Comparison of ENCODE assay signal across 18 cellular contexts in the genomic region with DNA sequence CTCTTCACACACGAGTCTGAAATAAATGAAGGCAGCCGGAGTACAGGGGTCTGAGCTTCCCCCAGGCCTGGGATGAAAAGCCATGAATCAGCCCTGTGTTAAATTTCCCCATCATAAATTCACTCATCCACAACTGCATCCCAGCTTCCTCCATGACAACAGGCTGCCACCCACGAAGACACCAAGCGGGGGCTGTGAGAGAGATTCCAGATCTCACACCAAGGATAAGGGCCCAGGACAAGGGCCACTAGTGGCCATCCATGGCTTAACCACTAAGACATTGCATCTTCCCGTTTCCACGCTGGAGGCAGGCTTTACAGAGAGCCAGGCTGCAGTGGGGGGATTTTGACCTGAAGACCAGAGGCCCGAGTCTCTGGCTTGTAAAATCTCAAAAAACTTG.
DNase-seq lines count a peak whose midpoint lies in the region; ATAC-seq, FAIRE-seq and TF ChIP-seq lines count a peak whose summit lies in the region.
"Had no signal": no experiment of that assay in that cellular context is flagged by ENCODE, and none has a peak within 500 bp of the region (broad histone marks: within the 10 kb centered on the region; RNA-seq: fewer than 3 reads in every experiment).

No MANE protein-coding gene starts in this region.

- H3K9me3 ChIP-seq in K562 (replicated peaks; ENCODE audit: control insufficient read depth, insufficient read depth, low read depth, low read length) = peaks cover 3% of the 10 kb centered on the region; the same call in 1 of the 2 replicates
- no peaks in the 10 kb centered on the region for H3K9me3 ChIP-seq in testis
- H3K9me3 ChIP-seq: ascending aorta had no signal

- CTCF ChIA-PET in K562 (lab: Yijun Ruan, JAX; ENCODE audit: low intra/inter-chr PET ratio) = no interaction called here

- TF ChIP-seq RAD21 in K562 (CRISPR knock-in tag; conservative IDR thresholded peaks at IDR 0.05 in 1 of 2, IDR thresholded peaks at IDR 0.05 in 1 of 2) = 0 out of 4 replicates have a peak, but pooled peaks of 1 of the 2 experiments have one; percentile 9

- no peaks in the 10 kb centered on the region; the same call in 1 of the 2 replicates for H4K20me1 ChIP-seq in K562 (replicated peaks; ENCODE audit: control insufficient read depth, insufficient read depth, low read length)

- ATAC-seq in K562 = peak; percentile 80
- ATAC-seq: stimulated activated naive CD8-positive, alpha-beta T cell treated with anti-CD3 and anti-CD28 coated beads, Interleukin-15, Interleukin-2, amounts not matched to agents 100 U/mL and 50 U/mL, for 24 hours had no signal

- H3K27ac ChIP-seq in K562 (ENCODE audit: extremely low read depth, low read depth, low read length) = no peak overlapping the region
- H3K27ac ChIP-seq in substantia nigra (ENCODE audit: low read depth, low read length, poor library complexity, severe bottlenecking) = peak overlapping the region; percentile 71
- H3K27ac ChIP-seq in testis = no peak overlapping the region
- H3K27ac ChIP-seq: ascending aorta, HL-60, KMS-11, PC-9 had no signal

- intact Hi-C loops in K562 (cut with micrococcal nuclease) (no loop called here), testis (cut with DNase I; ENCODE audit: low total_unique reads) (no loop called here)

- TF ChIP-seq POLR2A in K562 (conservative IDR thresholded peaks at IDR 0.05) (no peak), testis (IDR thresholded peaks at IDR 0.05) (no peak)

- 16% methylated on average over 7 of the region's 7 CpGs for WGBS in K562 (ENCODE audit: insufficient coverage, low coverage, missing lambda C conversion rate)
- WGBS in testis, 2 donors = 53 to 71% methylated on average over 7 of the region's 7 CpGs

- no peak for FAIRE-seq in K562 (lab: Jason Lieb, UNC)

- POLR2A ChIA-PET in K562 (lab: Yijun Ruan, JAX) = interaction anchor here (0.6 to 0.7 kb wide), 2 partner anchors 53 to 294 kb away, joined by 3 read pairs; no protein-coding TSS in a partner anchor

- H3K4me1 ChIP-seq in K562 (replicated peaks in 1 of 2; ENCODE audit: control insufficient read depth in 2 of 2, insufficient read depth in 2 of 2, low read length in 2 of 2) = peaks cover 0 to 7% of the 10 kb centered on the region in 2 experiments; a peak in 1 of 5 replicates
- H3K4me1 ChIP-seq in testis = peaks cover 12% of the 10 kb centered on the region

- H2AFZ ChIP-seq in K562 (ENCODE audit: low read depth, low read length) = no peak overlapping the region
- H2AFZ ChIP-seq: PC-9 had no signal

- H3K27me3 ChIP-seq in K562 (ENCODE audit: control insufficient read depth in 2 of 2, insufficient read depth in 2 of 2, low read length in 2 of 2) = peaks cover 17 to 53% of the 10 kb centered on the region in 2 experiments; a peak in 4 of 5 replicates
- peaks cover 2% of the 10 kb centered on the region for H3K27me3 ChIP-seq in kidney epithelial cell (ENCODE audit: control insufficient read depth, insufficient read depth, low read length)
- no peaks in the 10 kb centered on the region for H3K27me3 ChIP-seq in testis
- H3K27me3 ChIP-seq: ascending aorta had no signal

- no peak overlapping the region for H3K9ac ChIP-seq in K562 (ENCODE audit: insufficient read depth in 1 of 2, low read depth in 2 of 2, low read length in 2 of 2)
- H3K9ac ChIP-seq: KMS-11 had no signal

- TF ChIP-seq CTCF in K562 (IDR thresholded peaks at IDR 0.05 in 2 of 3, conservative IDR thresholded peaks at IDR 0.05 in 1 of 3; ENCODE audit: insufficient read depth in 2 of 3, low read depth in 1 of 3, low read length in 3 of 3) (peak; percentile 39 to 80 (median 50); a peak in 5 of 6 replicates), kidney epithelial cell (IDR thresholded peaks at IDR 0.05; ENCODE audit: insufficient read depth, low read length, poor library complexity, severe bottlenecking) (peak; percentile 33), testis (IDR thresholded peaks at IDR 0.05) (no peak)

- BruUV-seq in K562 (replicated peaks; lab: Mats Ljungman, UMichigan) = no TSS peak

- no peaks in the 10 kb centered on the region for H3K9me1 ChIP-seq in K562 (ENCODE audit: control insufficient read depth, insufficient read depth, low read length)

- in situ Hi-C loops in K562 (cut with MboI) = no loop called here

- no peak for TF ChIP-seq EP300 in K562 (IDR thresholded peaks at IDR 0.05; ENCODE audit: low read length)

- no peak overlapping the region for H3K4me2 ChIP-seq in K562 (ENCODE audit: insufficient read depth, low read length)
- H3K4me2 ChIP-seq: KMS-11, PC-9 had no signal

- H3K36me3 ChIP-seq in K562 (ENCODE audit: control insufficient read depth, insufficient read depth, low read length) (no peaks in the 10 kb centered on the region), kidney epithelial cell (ENCODE audit: control insufficient read depth, insufficient read depth, low read length) (no peaks in the 10 kb centered on the region), testis (ENCODE audit: low read depth, missing control alignments) (no peaks in the 10 kb centered on the region)
- H3K36me3 ChIP-seq: ascending aorta had no signal

- DNase-seq in OCI-M1 (lab: John Stamatoyannopoulos, UW) (peak; percentile 23), K562 (ENCODE audit: extremely low read depth in 1 of 4, low spot score in 3 of 4) (peak in 1 of 4 experiments; percentile 23), kidney epithelial cell (ENCODE audit: low read depth) (no peak), substantia nigra (lab: John Stamatoyannopoulos, UW) (peak in 16 of 49 donors; percentile 21 to 57 (median 33)), NCI-H1105 (lab: John Stamatoyannopoulos, UW) (no peak), testis (no peak), activated T-cell treated with anti-CD3 and anti-CD28 coated beads for 4 hours (no peak)
- DNase-seq: activated B cell treated with CpG ODN at 0.5 μM for 24 hours; activated effector memory CD4-positive, alpha-beta T cell treated with anti-CD3 and anti-CD28 coated beads, Interleukin-2, amount 50 U/mL, for 16 hours; DMS79; GOT3; mammary epithelial cell; NCI-H446; PC-9; stimulated activated naive CD8-positive, alpha-beta T cell treated with anti-CD3 and anti-CD28 coated beads, Interleukin-15, Interleukin-2, amounts not matched to agents 100 U/mL and 50 U/mL, for 24 hours had no signal

- H3K79me2 ChIP-seq in K562 (ENCODE audit: control insufficient read depth, insufficient read depth, low read length) = no peaks in the 10 kb centered on the region

- H3K4me3 ChIP-seq in K562 (no peak overlapping the region), kidney epithelial cell (ENCODE audit: low read depth, low read length) (no peak overlapping the region), testis (no peak overlapping the region)
- H3K4me3 ChIP-seq: ascending aorta, PC-9 had no signal

TF ChIP-seq in K562, 482 proteins besides CTCF, POLR2A, EP300 and RAD21:
- TF ChIP-seq ETS1 (conservative IDR thresholded peaks at IDR 0.05; ENCODE audit: control insufficient read depth, low read depth, low read length) = no peak
- TF ChIP-seq POLR2G (IDR thresholded peaks at IDR 0.05; ENCODE audit: low read depth, low read length) = no peak
- no peak for TF ChIP-seq KDM5B (IDR thresholded peaks at IDR 0.05; ENCODE audit: insufficient replicate concordance, low read depth, low read length)

Comparison
In these comparisons a context has a peak if more than half of its experiments do, and no peak if none do; other contexts are left out.
1. CTCF ChIP-seq: peak in K562 (3 of 3) and kidney epithelial cell (single experiment); none in testis (0 of 3).